Comparison of ENCODE assay signal across 17 cellular contexts in genomic region chr15:94844188-94844532, GRCh38.
DNase-seq lines count a peak whose midpoint lies in the region; TF ChIP-seq lines count a peak whose summit lies in the region.
"Had no signal": no experiment of that assay in that cellular context is flagged by ENCODE, and none has a peak within 500 bp of the region (broad histone marks: within the 10 kb centered on the region; RNA-seq: fewer than 3 reads in every experiment).

No MANE protein-coding gene starts in this region.

- H4K5ac ChIP-seq in H9 (ENCODE audit: insufficient read length, low read depth, low read length) (no peak overlapping the region), mesendoderm (ENCODE audit: low read length) (no peak overlapping the region)

- no peak for TF ChIP-seq POLR2A in stomach (IDR thresholded peaks at IDR 0.05)

- no peaks in the 10 kb centered on the region for H3K27me3 ChIP-seq in H9 (ENCODE audit: insufficient read depth, low read length)
- no peaks in the 10 kb centered on the region for H3K27me3 ChIP-seq in colonic mucosa
- H3K27me3 ChIP-seq in mesendoderm (ENCODE audit: insufficient read depth, low read length, poor library complexity), result no peaks in the 10 kb centered on the region
- peaks cover 0 to 3% (median 0%) of the 10 kb centered on the region in 3 donors for H3K27me3 ChIP-seq in stomach

- no peak overlapping the region for H3K4me3 ChIP-seq in colonic mucosa
- H3K4me3 ChIP-seq in mesendoderm (ENCODE audit: low read length), result no peak overlapping the region
- peak overlapping the region in 1 of 4 donors; percentile 53 for H3K4me3 ChIP-seq in stomach

- H2BK5ac ChIP-seq in H9 (ENCODE audit: insufficient read length, low read length), result no peak overlapping the region
- H2BK5ac ChIP-seq in mesendoderm (ENCODE audit: low read length), result peak overlapping the region; percentile 15

- intact Hi-C loops in colonic mucosa (cut with DNase I), result no loop called here
- intact Hi-C loops in stomach (cut with DNase I; ENCODE audit: low total_unique reads), result no loop called here

- H3K27me3 Mint-ChIP-seq in H9 (ENCODE audit: low read depth), result peaks cover 17% of the 10 kb centered on the region

- H3K36me3 Mint-ChIP-seq in H9 (ENCODE audit: insufficient read depth in 1 of 3, low read depth in 3 of 3), result peaks cover 9 to 24% (median 15%) of the 10 kb centered on the region in 3 experiments; a peak in 6 of 7 replicates
- H3K36me3 Mint-ChIP-seq: CD8-positive, alpha-beta T cell; stimulated activated memory B cell treated with anti-CD40 and anti-IgM and Interleukin-4, amounts not matched to agents 10 μg/mL and 1 μg/mL and 100 μg/mL, for 72 hours had no signal

- H3K79me2 ChIP-seq in H9 (ENCODE audit: insufficient read depth, low read length) (no peaks in the 10 kb centered on the region), mesendoderm (ENCODE audit: control insufficient read depth, insufficient read depth, low read length) (no peaks in the 10 kb centered on the region)

- no peaks in the 10 kb centered on the region for H3K23me2 ChIP-seq in H9 (ENCODE audit: insufficient read length, low read depth, low read length, poor library complexity, severe bottlenecking)

- H3K23ac ChIP-seq in H9 (ENCODE audit: insufficient read length, low read depth, low read length), result no peak overlapping the region
- no peak overlapping the region for H3K23ac ChIP-seq in mesendoderm (ENCODE audit: low read length)

- no peak overlapping the region for H3K27ac ChIP-seq in H9 (ENCODE audit: insufficient read length, low read depth, low read length)
- peak overlapping the region; percentile 87 for H3K27ac ChIP-seq in colonic mucosa
- H3K27ac ChIP-seq in mesendoderm (ENCODE audit: low read depth, low read length), result peak overlapping the region; percentile 87
- H3K27ac ChIP-seq in stomach, result peak overlapping the region in 4 of 5 donors; percentile 65 to 91 (median 81)
- H3K27ac ChIP-seq: HL-60 had no signal

- no peak for TF ChIP-seq EP300 in stomach (IDR thresholded peaks at IDR 0.05)

- no peak overlapping the region for H4K91ac ChIP-seq in H9 (ENCODE audit: insufficient read length, low read depth, low read length)

- TF ChIP-seq CTCF in H9 (conservative IDR thresholded peaks at IDR 0.05) (no peak), colonic mucosa (IDR thresholded peaks at IDR 0.05) (no peak), stomach (IDR thresholded peaks at IDR 0.05) (no peak)

- no peak overlapping the region for H4K8ac ChIP-seq in H9 (replicated peaks; ENCODE audit: insufficient read length, low read depth, low read length)
- no peak overlapping the region for H4K8ac ChIP-seq in mesendoderm (ENCODE audit: low read depth, low read length)

- no peak overlapping the region for H2AFZ ChIP-seq in H9 (ENCODE audit: low read length)

- H4K20me1 ChIP-seq in H9 (ENCODE audit: control insufficient read depth, insufficient read depth, insufficient read length), result no peaks in the 10 kb centered on the region

- no peaks in the 10 kb centered on the region for H3K36me3 ChIP-seq in colonic mucosa
- no peaks in the 10 kb centered on the region for H3K36me3 ChIP-seq in mesendoderm (ENCODE audit: control insufficient read depth, insufficient read depth, low read length)
- H3K36me3 ChIP-seq in stomach, result no peaks in the 10 kb centered on the region

- H2BK120ac ChIP-seq in H9 (ENCODE audit: low read depth, low read length, poor library complexity, severe bottlenecking) (no peak overlapping the region), mesendoderm (ENCODE audit: low read depth, low read length) (peak overlapping the region; percentile 90)

- H3K18ac ChIP-seq in H9 (ENCODE audit: insufficient read length, low read depth, low read length) (no peak overlapping the region), mesendoderm (ENCODE audit: low read length) (peak overlapping the region; percentile 99)

- H3K4me1 ChIP-seq in H9 (ENCODE audit: insufficient read depth, low read length), result no peaks in the 10 kb centered on the region
- no peaks in the 10 kb centered on the region for H3K4me1 ChIP-seq in colonic mucosa
- H3K4me1 ChIP-seq in mesendoderm (ENCODE audit: control insufficient read depth, low read depth, low read length), result peaks cover 8% of the 10 kb centered on the region
- H3K4me1 ChIP-seq in stomach, result peaks cover 4 to 17% (median 13%) of the 10 kb centered on the region in 4 donors

- DNase-seq in H9 (no peak), colonic mucosa (no peak), mesendoderm (no peak), stomach (no peak), OCI-M1 (lab: John Stamatoyannopoulos, UW) (no peak), NCI-H2227 treated with DMSO at 0.1 percent for 48 hours (lab: John Stamatoyannopoulos, UW) (no peak), HUDEP-2 (lab: John Stamatoyannopoulos, UW; ENCODE audit: unreplicated experiment in 76 of 76) (no peak), NCI-H1436 (lab: John Stamatoyannopoulos, UW) (no peak)
- DNase-seq: activated CD4-positive, alpha-beta T cell treated with anti-CD3 and anti-CD28 coated beads, Interleukin-2, amount 50 U/mL, for 4 hours; CD8-positive, alpha-beta T cell; effector memory CD8-positive, alpha-beta T cell; GF-D8; HCEC 1CT; left ventricle myocardium superior; stimulated activated CD4-positive, alpha-beta T cell treated with anti-CD3 and anti-CD28 coated beads, Interleukin-4, amount 100 ng/mL, for 24 hours had no signal

- no peak overlapping the region for H2BK12ac ChIP-seq in H9 (ENCODE audit: insufficient read length, low read depth, low read length)

- H3K14ac ChIP-seq in H9 (ENCODE audit: insufficient read depth, low read length), result no peak overlapping the region

- WGBS in H9 (ENCODE audit: extremely low coverage, insufficient read length, low lambda C conversion rate), result no CpG with 5 or more reads among the region's 5 CpGs
- no CpG with 5 or more reads among the region's 5 CpGs for WGBS in mesendoderm (ENCODE audit: extremely low coverage, insufficient coverage, low lambda C conversion rate)
- 19 to 49% (median 31%) methylated on average over 5 of the region's 5 CpGs for WGBS in stomach, 5 donors

- peaks cover 20 to 26% of the 10 kb centered on the region in 2 experiments for H3K9me3 Mint-ChIP-seq in H9

- H2BK20ac ChIP-seq in H9 (ENCODE audit: low read depth, low read length, poor library complexity, severe bottlenecking), result no peak overlapping the region

- H3K56ac ChIP-seq in H9 (ENCODE audit: insufficient read length, low read depth, low read length) (no peak overlapping the region), mesendoderm (ENCODE audit: low read length) (peak overlapping the region; percentile 40)

- no peak overlapping the region for H3K4me2 ChIP-seq in H9 (ENCODE audit: insufficient read depth, insufficient read length, low read length)
- H3K4me2 ChIP-seq in mesendoderm (ENCODE audit: low read length), result no peak overlapping the region

- no peak overlapping the region for H3K4ac ChIP-seq in H9 (ENCODE audit: low read depth, low read length)
- peak overlapping the region; percentile 99 for H3K4ac ChIP-seq in mesendoderm (ENCODE audit: low read depth, low read length)

- peak overlapping the region; percentile 50 to 63; a peak in 3 of 5 replicates for H3K4me3 Mint-ChIP-seq in H9
- H3K4me3 Mint-ChIP-seq: CD8-positive, alpha-beta T cell; effector memory CD8-positive, alpha-beta T cell; stimulated activated memory B cell treated with anti-CD40 and anti-IgM and Interleukin-4, amounts not matched to agents 10 μg/mL and 1 μg/mL and 100 μg/mL, for 72 hours had no signal

- H3K79me1 ChIP-seq in H9 (ENCODE audit: insufficient read depth, low read depth, low read length, poor library complexity, severe bottlenecking), result no peaks in the 10 kb centered on the region
- H3K79me1 ChIP-seq in mesendoderm (ENCODE audit: low read length), result no peaks in the 10 kb centered on the region

- H3K27ac Mint-ChIP-seq in H9, result peak overlapping the region in 1 of 3 experiments; percentile 78; a peak in 1 of 7 replicates
- H3K27ac Mint-ChIP-seq: CD8-positive, alpha-beta T cell; effector memory CD8-positive, alpha-beta T cell; stimulated activated memory B cell treated with anti-CD40 and anti-IgM and Interleukin-4, amounts not matched to agents 10 μg/mL and 1 μg/mL and 100 μg/mL, for 72 hours had no signal

- no peak overlapping the region for H3K9ac ChIP-seq in H9 (ENCODE audit: extremely low read depth, insufficient read length, low read length)
- peak overlapping the region in 1 of 2 donors; percentile 55 for H3K9ac ChIP-seq in colonic mucosa (ENCODE audit: low read depth in 2 of 2, low read length in 2 of 2)
- no peak overlapping the region for H3K9ac ChIP-seq in mesendoderm (ENCODE audit: low read length)

- H2AK5ac ChIP-seq in H9 (ENCODE audit: insufficient read length, low read length), result no peak overlapping the region
- peak overlapping the region; percentile 1 for H2AK5ac ChIP-seq in mesendoderm (ENCODE audit: low read length)

- H3K4me1 Mint-ChIP-seq in H9, result peaks cover 12 to 16% of the 10 kb centered on the region in 2 experiments
- H3K4me1 Mint-ChIP-seq: stimulated activated memory B cell treated with anti-CD40 and anti-IgM and Interleukin-4, amounts not matched to agents 10 μg/mL and 1 μg/mL and 100 μg/mL, for 72 hours had no signal

- no peak overlapping the region for H2BK15ac ChIP-seq in H9 (ENCODE audit: low read depth, low read length)
- H2BK15ac ChIP-seq in mesendoderm (replicated peaks; ENCODE audit: low read depth), result peak overlapping the region; percentile 66

- H3K9me3 ChIP-seq in H9 (ENCODE audit: control insufficient read depth, low read depth, low read length) (no peaks in the 10 kb centered on the region), colonic mucosa (no peaks in the 10 kb centered on the region), stomach (peaks cover 0 to 12% (median 10%) of the 10 kb centered on the region in 4 donors)

- no peak overlapping the region for H3T11ph ChIP-seq in H9 (ENCODE audit: low read length)
